6 cellular contexts compared by ENCODE assay signal in the genomic region with DNA sequence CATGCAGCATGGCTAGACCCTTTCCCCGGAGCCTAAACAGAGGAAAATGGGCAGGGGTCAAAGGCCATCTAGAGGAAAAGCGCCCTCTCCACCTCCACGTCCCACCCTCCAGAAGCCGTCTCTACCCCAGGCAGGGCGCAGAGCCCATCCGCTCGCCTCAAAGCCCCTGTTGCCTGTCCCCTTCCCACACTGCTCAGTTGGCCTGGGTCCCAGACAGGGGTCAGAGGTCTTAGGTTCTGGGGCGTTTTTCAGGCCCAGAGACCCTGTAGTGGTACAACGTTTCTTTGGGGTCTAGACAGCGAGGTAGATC. TPM values are rescaled to one million over a fixed set of nuclear protein-coding genes. Genes with fewer than 3 reads are reported as not detected.
DNase-seq lines count a peak whose midpoint lies in the region; ATAC-seq and TF ChIP-seq lines count a peak whose summit lies in the region.

No MANE protein-coding gene starts in this region.

- peak; percentile 1 for ATAC-seq in GM18519 (IDR thresholded peaks at IDR 0.05; ENCODE audit: low FRiP score, unreplicated experiment)
- peak; percentile 6 for ATAC-seq in HG03135 (IDR thresholded peaks at IDR 0.05; ENCODE audit: unreplicated experiment)
- peak; percentile 13 for ATAC-seq in omental fat pad (ENCODE audit: low FRiP score)

- TF ChIP-seq CTCF in cardiac fibroblast (IDR thresholded peaks at IDR 0.05; ENCODE audit: low read depth, low read length) (no peak), omental fat pad (IDR thresholded peaks at IDR 0.05) (no peak)

- DNase-seq in cardiac fibroblast (ENCODE audit: low read depth in 2 of 2), result no peak
- peak; percentile 36 for DNase-seq in omental fat pad (ENCODE audit: low spot score)
- no peak for DNase-seq in NCI-H1694 (lab: John Stamatoyannopoulos, UW)
- DNase-seq in H4 (ENCODE audit: low spot score), result no peak

- H3K4me3 ChIP-seq in cardiac fibroblast (replicated peaks in 1 of 2; ENCODE audit: low read depth in 2 of 2, low read length in 2 of 2), result peak overlapping the region; percentile 63 to 67

RNA-seq across cellular contexts. Expression of gene TMEM143, which starts 0.3 kb away (rescaled TPM):
- total RNA-seq in omental fat pad, result 10 to 100 TPM in 1 of 4 donors, 1 to 10 TPM in 3; 2.0 to 11.5 (median 5.1) TPM
- 3.3 and 3.6 TPM in 2 replicates for total RNA-seq in H4 (2014; rRNA removed; shearing (Covaris generic))

RNA-seq across cellular contexts. Expression of gene SYNGR4, which starts 0.7 kb away (rescaled TPM):
- not detected for total RNA-seq in omental fat pad
- 0.35 TPM in 1 of 2 replicates, not detected in the other for total RNA-seq in H4 (2014; rRNA removed; shearing (Covaris generic))

RNA-seq across cellular contexts. Expression of gene KDELR1, which starts 27.9 kb away (rescaled TPM):
- 100 to 1,000 TPM in 1 of 4 donors, 10 to 100 TPM in 3; 72.2 to 102 (median 75.3) TPM for total RNA-seq in omental fat pad
- 127 and 219 TPM in 2 replicates for total RNA-seq in H4 (2014; rRNA removed; shearing (Covaris generic))

RNA-seq across cellular contexts. Expression of gene GRIN2D, which starts 30.0 kb away (rescaled TPM):
- under 1 TPM; 0.12 to 0.63 (median 0.33) TPM for total RNA-seq in omental fat pad
- not detected in 2 replicates for total RNA-seq in H4 (2014; rRNA removed; shearing (Covaris generic))

RNA-seq across cellular contexts. Expression of gene EMP3, which starts 38.1 kb away (rescaled TPM):
- total RNA-seq in omental fat pad, result 100 to 1,000 TPM in 1 of 4 donors, 10 to 100 TPM in 3; 48.6 to 173 (median 58.9) TPM
- 80.2 and 150 TPM in 2 replicates for total RNA-seq in H4 (2014; rRNA removed; shearing (Covaris generic))
